In the genomic region with DNA sequence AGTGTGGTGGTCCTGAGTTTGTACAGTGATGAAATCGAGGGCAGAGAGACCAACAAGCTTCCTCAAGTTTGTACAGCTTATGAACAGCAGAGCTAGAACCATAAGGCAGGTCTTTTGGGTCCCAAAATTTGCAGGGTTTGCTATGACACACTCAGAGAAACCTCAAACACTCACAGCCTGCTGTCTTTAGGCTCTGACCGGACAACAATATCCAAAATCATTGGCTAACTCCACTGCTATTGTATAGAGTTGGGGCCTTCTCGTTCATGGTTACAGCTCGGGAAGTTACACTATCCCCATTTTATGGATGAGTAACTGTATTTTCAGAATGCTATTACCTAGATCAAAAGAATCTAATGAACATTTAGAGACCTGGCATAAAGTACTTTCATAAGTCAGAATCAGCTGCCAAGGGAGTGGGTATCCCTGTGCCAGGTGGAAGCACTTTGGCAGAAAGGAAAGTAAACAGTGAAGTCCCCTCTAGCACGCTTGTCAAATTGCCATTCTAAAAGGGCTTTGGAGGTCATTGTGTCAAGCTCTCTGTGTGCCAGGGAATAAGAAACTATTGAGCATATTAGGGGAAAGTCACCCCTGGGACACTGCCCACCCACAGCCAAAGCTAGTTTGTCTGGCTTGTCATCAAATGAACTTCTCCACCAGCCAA, we compare ENCODE assay signal across 23 cellular contexts.
"Had no signal": no experiment of that assay in that cellular context is flagged by ENCODE, and none has a peak within 500 bp of the region (broad histone marks: within the 10 kb centered on the region; RNA-seq: fewer than 3 reads in every experiment).

No MANE protein-coding gene starts in this region.

- ATAC-seq: activated naive CD8-positive, alpha-beta T cell treated with anti-CD3 and anti-CD28 coated beads, Interleukin-2, amount 50 U/mL, for 24 hours; effector memory CD8-positive, alpha-beta T cell; gastrocnemius medialis; natural killer cell; psoas muscle had no signal

- H2AFZ ChIP-seq: neural progenitor cell, parathyroid adenoma had no signal

- H3K36me3 ChIP-seq: gastrocnemius medialis, neural progenitor cell, right atrium auricular region, suprapubic skin, tibial nerve had no signal

- H3K9me3 ChIP-seq: gastrocnemius medialis, psoas muscle, right atrium auricular region, suprapubic skin, tibial nerve had no signal

- H3K9me3 Mint-ChIP-seq: activated CD4-positive, alpha-beta memory T cell treated with anti-CD3 and anti-CD28 coated beads for 36 hours; activated CD4-positive, alpha-beta T cell treated with anti-CD3 and anti-CD28 coated beads, Interleukin-2, amount 10 ng/mL, durations not matched to agents 24 days and 14 days; activated naive CD4-positive, alpha-beta T cell treated with anti-CD3 and anti-CD28 coated beads, Interleukin-2, amount 50 U/mL, for 24 hours; activated naive CD8-positive, alpha-beta T cell treated with anti-CD3 and anti-CD28 coated beads, Interleukin-2, amount 50 U/mL, for 24 hours; activated T-cell treated with anti-CD3 and anti-CD28 coated beads, Interleukin-2, amount 50 U/mL, for 24 hours; effector memory CD8-positive, alpha-beta T cell; natural killer cell; neural progenitor cell had no signal

- H3K4me3 ChIP-seq: gastrocnemius medialis, neural progenitor cell, psoas muscle, right atrium auricular region, suprapubic skin, tibial nerve had no signal

- DNase-seq: activated CD4-positive, alpha-beta memory T cell treated with anti-CD3 and anti-CD28 coated beads for 36 hours; activated CD4-positive, alpha-beta T cell treated with anti-CD3 and anti-CD28 coated beads, Interleukin-2, amount 10 ng/mL, durations not matched to agents 24 days and 14 days; activated CD4-positive, CD25-positive, alpha-beta regulatory T cell treated with anti-CD3 and anti-CD28 coated beads, Interleukin-2, amount 50 U/mL, for 72 hours; activated CD8-positive, alpha-beta memory T cell treated with anti-CD3 and anti-CD28 coated beads, Interleukin-2, amount 50 U/mL, for 48 hours; activated naive CD8-positive, alpha-beta T cell treated with anti-CD3 and anti-CD28 coated beads, Interleukin-2, amount 50 U/mL, for 24 hours; activated T-cell treated with anti-CD3 and anti-CD28 coated beads, Interleukin-2, amount 50 U/mL, for 24 hours; caudate nucleus; cortex of kidney; effector memory CD8-positive, alpha-beta T cell; erythroblast; gastrocnemius medialis; glutamatergic neuron; mesendoderm; natural killer cell; occipital lobe; psoas muscle; stimulated activated naive CD4-positive, alpha-beta T cell had no signal

- H3K4me2 ChIP-seq: neural progenitor cell had no signal

- H3K9ac ChIP-seq: neural progenitor cell, parathyroid adenoma had no signal

- H3K27me3 Mint-ChIP-seq: activated CD4-positive, alpha-beta memory T cell treated with anti-CD3 and anti-CD28 coated beads for 36 hours; activated CD4-positive, alpha-beta T cell treated with anti-CD3 and anti-CD28 coated beads, Interleukin-2, amount 10 ng/mL, durations not matched to agents 24 days and 14 days; activated naive CD4-positive, alpha-beta T cell treated with anti-CD3 and anti-CD28 coated beads, Interleukin-2, amount 50 U/mL, for 24 hours; activated T-cell treated with anti-CD3 and anti-CD28 coated beads, Interleukin-2, amount 50 U/mL, for 24 hours had no signal

- H3K27ac Mint-ChIP-seq: activated CD4-positive, alpha-beta memory T cell treated with anti-CD3 and anti-CD28 coated beads for 36 hours; activated CD4-positive, alpha-beta T cell treated with anti-CD3 and anti-CD28 coated beads, Interleukin-2, amount 10 ng/mL, durations not matched to agents 24 days and 14 days; activated naive CD4-positive, alpha-beta T cell treated with anti-CD3 and anti-CD28 coated beads, Interleukin-2, amount 50 U/mL, for 24 hours; activated naive CD8-positive, alpha-beta T cell treated with anti-CD3 and anti-CD28 coated beads, Interleukin-2, amount 50 U/mL, for 24 hours; activated T-cell treated with anti-CD3 and anti-CD28 coated beads, Interleukin-2, amount 50 U/mL, for 24 hours; effector memory CD8-positive, alpha-beta T cell; natural killer cell; neural progenitor cell had no signal

- H3K4me1 Mint-ChIP-seq: activated CD4-positive, alpha-beta T cell treated with anti-CD3 and anti-CD28 coated beads, Interleukin-2, amount 10 ng/mL, durations not matched to agents 24 days and 14 days; activated naive CD4-positive, alpha-beta T cell treated with anti-CD3 and anti-CD28 coated beads, Interleukin-2, amount 50 U/mL, for 24 hours; activated naive CD8-positive, alpha-beta T cell treated with anti-CD3 and anti-CD28 coated beads, Interleukin-2, amount 50 U/mL, for 24 hours; natural killer cell; neural progenitor cell had no signal

- H3K4me3 Mint-ChIP-seq: activated CD4-positive, alpha-beta memory T cell treated with anti-CD3 and anti-CD28 coated beads for 36 hours; activated CD4-positive, alpha-beta T cell treated with anti-CD3 and anti-CD28 coated beads, Interleukin-2, amount 10 ng/mL, durations not matched to agents 24 days and 14 days; activated naive CD4-positive, alpha-beta T cell treated with anti-CD3 and anti-CD28 coated beads, Interleukin-2, amount 50 U/mL, for 24 hours; activated naive CD8-positive, alpha-beta T cell treated with anti-CD3 and anti-CD28 coated beads, Interleukin-2, amount 50 U/mL, for 24 hours; activated T-cell treated with anti-CD3 and anti-CD28 coated beads, Interleukin-2, amount 50 U/mL, for 24 hours; effector memory CD8-positive, alpha-beta T cell; natural killer cell; neural progenitor cell had no signal

- H3K79me2 ChIP-seq: parathyroid adenoma had no signal

- H3K36me3 Mint-ChIP-seq: activated CD4-positive, alpha-beta memory T cell treated with anti-CD3 and anti-CD28 coated beads for 36 hours; activated naive CD4-positive, alpha-beta T cell treated with anti-CD3 and anti-CD28 coated beads, Interleukin-2, amount 50 U/mL, for 24 hours; natural killer cell; neural progenitor cell had no signal

- H3K4me1 ChIP-seq: gastrocnemius medialis, neural progenitor cell, parathyroid adenoma, psoas muscle, right atrium auricular region, suprapubic skin, tibial nerve had no signal

- H3K27ac ChIP-seq: gastrocnemius medialis, neural progenitor cell, parathyroid adenoma, psoas muscle, right atrium auricular region, suprapubic skin, tibial nerve had no signal

- H3K27me3 ChIP-seq: gastrocnemius medialis, neural progenitor cell, right atrium auricular region, suprapubic skin, tibial nerve had no signal
